Comparison of ENCODE assay signal across 28 cellular contexts in the genomic region with DNA sequence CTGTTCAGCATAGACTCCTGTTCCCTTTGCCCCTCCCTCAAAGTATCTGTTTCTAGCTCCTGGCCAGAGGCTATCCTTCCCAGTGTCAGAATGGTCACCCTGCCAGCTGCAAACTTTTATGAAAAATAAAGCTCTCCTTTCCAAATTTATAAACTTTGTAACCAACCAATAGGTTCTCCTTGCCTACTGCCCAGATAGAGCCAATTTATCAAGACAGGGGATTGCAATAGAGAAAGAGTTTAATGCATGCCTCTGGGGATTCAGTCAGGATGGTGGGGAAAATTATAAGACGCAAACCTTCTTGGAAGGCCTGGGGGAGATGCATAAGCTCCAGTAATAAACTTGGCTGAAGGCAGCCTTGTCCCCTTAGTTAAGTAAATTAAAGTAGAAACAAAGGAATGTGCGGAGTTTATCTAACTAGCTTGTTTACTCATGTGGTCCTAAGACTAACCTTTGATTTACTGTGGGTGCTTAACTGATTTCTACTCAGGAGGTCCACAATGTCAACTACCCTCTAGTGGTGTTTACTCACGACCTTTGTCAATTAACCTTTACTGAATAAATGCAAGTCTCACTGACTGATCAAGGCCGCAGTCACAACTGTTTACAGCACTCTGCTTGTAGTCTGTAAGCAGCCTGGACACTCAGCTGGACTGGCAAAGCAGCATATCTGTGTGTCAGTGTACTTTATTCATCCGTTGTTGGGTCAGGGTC.
"Had no signal": no experiment of that assay in that cellular context is flagged by ENCODE, and none has a peak within 500 bp of the region (broad histone marks: within the 10 kb centered on the region; RNA-seq: fewer than 3 reads in every experiment).

No MANE protein-coding gene starts in this region.

- H3K4me3 Mint-ChIP-seq: activated CD8-positive, alpha-beta T cell treated with anti-CD3 and anti-CD28 coated beads, Interleukin-2, amount 10 ng/mL, durations not matched to agents 7 days and 5 days; activated naive CD8-positive, alpha-beta T cell; T-helper 1 cell treated with Interleukin-12 subunit alpha and Interleukin-12 subunit beta and Interleukin-4 antibody, amounts not matched to agents 30 μg/mL and 1 μg/mL, for 36 hours had no signal

- H3K4me1 ChIP-seq: adrenal gland, breast epithelium, SJSA1 had no signal

- H3K27me3 ChIP-seq: adrenal gland, breast epithelium, SJSA1 had no signal

- ATAC-seq: activated CD8-positive, alpha-beta T cell treated with anti-CD3 and anti-CD28 coated beads, Interleukin-2, amount 10 ng/mL, durations not matched to agents 7 days and 5 days; PC-3; SK-N-SH treated with all-trans-retinoic acid at 6 μM for 48 hours had no signal

- DNase-seq: activated CD4-positive, alpha-beta T cell treated with anti-CD3 and anti-CD28 coated beads for 48 hours; activated CD4-positive, alpha-beta T cell treated with anti-CD3 and anti-CD28 coated beads, Interleukin-2, amount 50 U/mL, for 4 hours; activated CD4-positive, CD25-positive, alpha-beta regulatory T cell treated with anti-CD3 and anti-CD28 coated beads, Interleukin-2, amount 50 U/mL, for 72 hours; activated CD8-positive, alpha-beta memory T cell treated with anti-CD3 and anti-CD28 coated beads, Interleukin-2, amount 50 U/mL, for 48 hours; activated CD8-positive, alpha-beta T cell treated with anti-CD3 and anti-CD28 coated beads, Interleukin-2, amount 10 ng/mL, durations not matched to agents 7 days and 5 days; activated effector memory CD4-positive, alpha-beta T cell treated with Interleukin-2 at 50 U/mL for 16 hours; activated naive CD4-positive, alpha-beta T cell treated with Interleukin-2 at 50 U/mL for 16 hours; activated T-cell treated with anti-CD3 and anti-CD28 coated beads, Interleukin-2, amount 50 U/mL, for 1 hour; adrenal gland; anterior cingulate cortex; caudate nucleus; Karpas-422; MM.1S; NCI-H1105; NCI-H1436; NCI-H1694 treated with DMSO at 0.1 percent for 48 hours; NCI-H2029 treated with DMSO at 0.1 percent for 48 hours; NCI-H345; NCI-H510A treated with DMSO at 0.1 percent for 48 hours; NCI-H69; NK-92 treated with Interleukin-12 subunit alpha and Interleukin-12 subunit beta, amount 100 ng/mL, for 24 hours; PC-3; SHP77 had no signal

- H3K27ac Mint-ChIP-seq: activated CD8-positive, alpha-beta T cell treated with anti-CD3 and anti-CD28 coated beads, Interleukin-2, amount 10 ng/mL, durations not matched to agents 7 days and 5 days; activated naive CD8-positive, alpha-beta T cell; T-helper 1 cell treated with Interleukin-12 subunit alpha and Interleukin-12 subunit beta and Interleukin-4 antibody, amounts not matched to agents 30 μg/mL and 1 μg/mL, for 36 hours had no signal

- H3K36me3 ChIP-seq: adrenal gland, breast epithelium, SJSA1 had no signal

- H3K4me3 ChIP-seq: adrenal gland, breast epithelium, SJSA1 had no signal

- H3K27ac ChIP-seq: adrenal gland, breast epithelium, SJSA1 had no signal

- H3K27me3 Mint-ChIP-seq: activated naive CD8-positive, alpha-beta T cell had no signal
